Comparison of ENCODE assay signal across 2 cellular contexts in the genomic region with DNA sequence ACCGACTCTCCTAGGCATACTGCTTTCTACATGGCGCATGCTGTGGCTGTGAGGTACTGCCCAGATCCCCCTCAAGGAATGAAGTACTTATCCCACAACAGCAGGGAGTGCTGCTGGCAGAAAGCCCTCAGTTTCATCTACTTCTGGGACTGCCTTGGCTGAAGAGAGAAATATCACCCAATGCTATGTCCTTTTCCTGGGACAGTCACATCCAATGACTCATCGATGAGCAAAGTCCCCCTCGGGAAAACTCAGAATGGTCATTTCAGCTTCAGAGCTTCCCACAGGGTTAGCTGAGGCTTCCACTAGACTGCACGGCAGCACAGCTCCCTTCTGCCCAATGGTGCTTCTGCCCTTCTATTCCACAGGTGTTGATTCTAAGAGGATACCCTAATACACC.
TF ChIP-seq lines count a peak whose summit lies in the region.

No MANE protein-coding gene starts in this region.

TF ChIP-seq in A549, 52 proteins besides CTCF, POLR2A, EP300 and RAD21:
- TF ChIP-seq KDM1A (IDR thresholded peaks at IDR 0.05; ENCODE audit: low read depth) (no peak), FOSL2 (IDR thresholded peaks at IDR 0.05) (no peak), FOSL2 (CRISPR knock-in tag; IDR thresholded peaks at IDR 0.05) (peak; percentile 60; the same call in 1 of the 2 replicates)

TF ChIP-seq in GM23338, 12 proteins besides CTCF, POLR2A, EP300 and RAD21:
- TF ChIP-seq, protein P1, sequence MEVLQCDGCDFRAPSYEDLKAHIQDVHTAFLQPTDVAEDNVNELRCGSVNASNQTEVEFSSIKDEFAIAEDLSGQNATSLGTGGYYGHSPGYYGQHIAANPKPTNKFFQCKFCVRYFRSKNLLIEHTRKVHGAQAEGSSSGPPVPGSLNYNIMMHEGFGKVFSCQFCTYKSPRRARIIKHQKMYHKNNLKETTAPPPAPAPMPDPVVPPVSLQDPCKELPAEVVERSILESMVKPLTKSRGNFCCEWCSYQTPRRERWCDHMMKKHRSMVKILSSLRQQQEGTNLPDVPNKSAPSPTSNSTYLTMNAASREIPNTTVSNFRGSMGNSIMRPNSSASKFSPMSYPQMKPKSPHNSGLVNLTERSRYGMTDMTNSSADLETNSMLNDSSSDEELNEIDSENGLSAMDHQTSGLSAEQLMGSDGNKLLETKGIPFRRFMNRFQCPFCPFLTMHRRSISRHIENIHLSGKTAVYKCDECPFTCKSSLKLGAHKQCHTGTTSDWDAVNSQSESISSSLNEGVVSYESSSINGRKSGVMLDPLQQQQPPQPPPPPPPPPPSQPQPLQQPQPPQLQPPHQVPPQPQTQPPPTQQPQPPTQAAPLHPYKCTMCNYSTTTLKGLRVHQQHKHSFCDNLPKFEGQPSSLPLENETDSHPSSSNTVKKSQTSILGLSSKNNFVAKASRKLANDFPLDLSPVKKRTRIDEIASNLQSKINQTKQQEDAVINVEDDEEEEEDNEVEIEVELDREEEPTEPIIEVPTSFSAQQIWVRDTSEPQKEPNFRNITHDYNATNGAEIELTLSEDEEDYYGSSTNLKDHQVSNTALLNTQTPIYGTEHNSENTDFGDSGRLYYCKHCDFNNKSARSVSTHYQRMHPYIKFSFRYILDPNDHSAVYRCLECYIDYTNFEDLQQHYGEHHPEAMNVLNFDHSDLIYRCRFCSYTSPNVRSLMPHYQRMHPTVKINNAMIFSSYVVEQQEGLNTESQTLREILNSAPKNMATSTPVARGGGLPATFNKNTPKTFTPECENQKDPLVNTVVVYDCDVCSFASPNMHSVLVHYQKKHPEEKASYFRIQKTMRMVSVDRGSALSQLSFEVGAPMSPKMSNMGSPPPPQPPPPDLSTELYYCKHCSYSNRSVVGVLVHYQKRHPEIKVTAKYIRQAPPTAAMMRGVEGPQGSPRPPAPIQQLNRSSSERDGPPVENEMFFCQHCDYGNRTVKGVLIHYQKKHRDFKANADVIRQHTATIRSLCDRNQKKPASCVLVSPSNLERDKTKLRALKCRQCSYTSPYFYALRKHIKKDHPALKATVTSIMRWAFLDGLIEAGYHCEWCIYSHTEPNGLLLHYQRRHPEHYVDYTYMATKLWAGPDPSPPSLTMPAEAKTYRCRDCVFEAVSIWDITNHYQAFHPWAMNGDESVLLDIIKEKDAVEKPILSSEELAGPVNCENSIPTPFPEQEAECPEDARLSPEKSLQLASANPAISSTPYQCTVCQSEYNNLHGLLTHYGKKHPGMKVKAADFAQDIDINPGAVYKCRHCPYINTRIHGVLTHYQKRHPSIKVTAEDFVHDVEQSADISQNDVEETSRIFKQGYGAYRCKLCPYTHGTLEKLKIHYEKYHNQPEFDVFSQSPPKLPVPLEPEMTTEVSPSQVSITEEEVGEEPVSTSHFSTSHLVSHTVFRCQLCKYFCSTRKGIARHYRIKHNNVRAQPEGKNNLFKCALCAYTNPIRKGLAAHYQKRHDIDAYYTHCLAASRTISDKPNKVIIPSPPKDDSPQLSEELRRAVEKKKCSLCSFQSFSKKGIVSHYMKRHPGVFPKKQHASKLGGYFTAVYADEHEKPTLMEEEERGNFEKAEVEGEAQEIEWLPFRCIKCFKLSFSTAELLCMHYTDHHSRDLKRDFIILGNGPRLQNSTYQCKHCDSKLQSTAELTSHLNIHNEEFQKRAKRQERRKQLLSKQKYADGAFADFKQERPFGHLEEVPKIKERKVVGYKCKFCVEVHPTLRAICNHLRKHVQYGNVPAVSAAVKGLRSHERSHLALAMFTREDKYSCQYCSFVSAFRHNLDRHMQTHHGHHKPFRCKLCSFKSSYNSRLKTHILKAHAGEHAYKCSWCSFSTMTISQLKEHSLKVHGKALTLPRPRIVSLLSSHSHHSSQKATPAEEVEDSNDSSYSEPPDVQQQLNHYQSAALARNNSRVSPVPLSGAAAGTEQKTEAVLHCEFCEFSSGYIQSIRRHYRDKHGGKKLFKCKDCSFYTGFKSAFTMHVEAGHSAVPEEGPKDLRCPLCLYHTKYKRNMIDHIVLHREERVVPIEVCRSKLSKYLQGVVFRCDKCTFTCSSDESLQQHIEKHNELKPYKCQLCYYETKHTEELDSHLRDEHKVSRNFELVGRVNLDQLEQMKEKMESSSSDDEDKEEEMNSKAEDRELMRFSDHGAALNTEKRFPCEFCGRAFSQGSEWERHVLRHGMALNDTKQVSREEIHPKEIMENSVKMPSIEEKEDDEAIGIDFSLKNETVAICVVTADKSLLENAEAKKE (CRISPR knock-in tag; IDR thresholded peaks at IDR 0.05): no peak
- TF ChIP-seq POLR2AphosphoS5 (IDR thresholded peaks at IDR 0.05; ENCODE audit: low read depth) (no peak), ZNF331 (CRISPR knock-in tag; IDR thresholded peaks at IDR 0.05; ENCODE audit: low read depth) (no peak), STAT1 (IDR thresholded peaks at IDR 0.05; ENCODE audit: unreplicated experiment) (no peak), EZH2 (IDR thresholded peaks at IDR 0.05; ENCODE audit: low read depth, unreplicated experiment) (no peak), JUNB (IDR thresholded peaks at IDR 0.05; ENCODE audit: unreplicated experiment) (no peak), CREB1 (CRISPR knock-in tag; IDR thresholded peaks at IDR 0.05; ENCODE audit: low read depth) (no peak), ZNF114 (CRISPR knock-in tag; IDR thresholded peaks at IDR 0.05) (no peak), EZH2phosphoT487 (IDR thresholded peaks at IDR 0.05; ENCODE audit: unreplicated experiment) (no peak), NANOG (IDR thresholded peaks at IDR 0.05; ENCODE audit: borderline replicate concordance) (no peak)
- TF ChIP-seq, protein P2, sequence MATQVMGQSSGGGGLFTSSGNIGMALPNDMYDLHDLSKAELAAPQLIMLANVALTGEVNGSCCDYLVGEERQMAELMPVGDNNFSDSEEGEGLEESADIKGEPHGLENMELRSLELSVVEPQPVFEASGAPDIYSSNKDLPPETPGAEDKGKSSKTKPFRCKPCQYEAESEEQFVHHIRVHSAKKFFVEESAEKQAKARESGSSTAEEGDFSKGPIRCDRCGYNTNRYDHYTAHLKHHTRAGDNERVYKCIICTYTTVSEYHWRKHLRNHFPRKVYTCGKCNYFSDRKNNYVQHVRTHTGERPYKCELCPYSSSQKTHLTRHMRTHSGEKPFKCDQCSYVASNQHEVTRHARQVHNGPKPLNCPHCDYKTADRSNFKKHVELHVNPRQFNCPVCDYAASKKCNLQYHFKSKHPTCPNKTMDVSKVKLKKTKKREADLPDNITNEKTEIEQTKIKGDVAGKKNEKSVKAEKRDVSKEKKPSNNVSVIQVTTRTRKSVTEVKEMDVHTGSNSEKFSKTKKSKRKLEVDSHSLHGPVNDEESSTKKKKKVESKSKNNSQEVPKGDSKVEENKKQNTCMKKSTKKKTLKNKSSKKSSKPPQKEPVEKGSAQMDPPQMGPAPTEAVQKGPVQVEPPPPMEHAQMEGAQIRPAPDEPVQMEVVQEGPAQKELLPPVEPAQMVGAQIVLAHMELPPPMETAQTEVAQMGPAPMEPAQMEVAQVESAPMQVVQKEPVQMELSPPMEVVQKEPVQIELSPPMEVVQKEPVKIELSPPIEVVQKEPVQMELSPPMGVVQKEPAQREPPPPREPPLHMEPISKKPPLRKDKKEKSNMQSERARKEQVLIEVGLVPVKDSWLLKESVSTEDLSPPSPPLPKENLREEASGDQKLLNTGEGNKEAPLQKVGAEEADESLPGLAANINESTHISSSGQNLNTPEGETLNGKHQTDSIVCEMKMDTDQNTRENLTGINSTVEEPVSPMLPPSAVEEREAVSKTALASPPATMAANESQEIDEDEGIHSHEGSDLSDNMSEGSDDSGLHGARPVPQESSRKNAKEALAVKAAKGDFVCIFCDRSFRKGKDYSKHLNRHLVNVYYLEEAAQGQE (IDR thresholded peaks at IDR 0.05; ENCODE audit: unreplicated experiment): no peak
- TF ChIP-seq, protein P3, sequence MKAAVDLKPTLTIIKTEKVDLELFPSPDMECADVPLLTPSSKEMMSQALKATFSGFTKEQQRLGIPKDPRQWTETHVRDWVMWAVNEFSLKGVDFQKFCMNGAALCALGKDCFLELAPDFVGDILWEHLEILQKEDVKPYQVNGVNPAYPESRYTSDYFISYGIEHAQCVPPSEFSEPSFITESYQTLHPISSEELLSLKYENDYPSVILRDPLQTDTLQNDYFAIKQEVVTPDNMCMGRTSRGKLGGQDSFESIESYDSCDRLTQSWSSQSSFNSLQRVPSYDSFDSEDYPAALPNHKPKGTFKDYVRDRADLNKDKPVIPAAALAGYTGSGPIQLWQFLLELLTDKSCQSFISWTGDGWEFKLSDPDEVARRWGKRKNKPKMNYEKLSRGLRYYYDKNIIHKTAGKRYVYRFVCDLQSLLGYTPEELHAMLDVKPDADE (IDR thresholded peaks at IDR 0.05): no peak
